In genomic region chr20:33568378-33569289, GRCh38 we compare ENCODE assay signal across 8 cellular contexts.
DNase-seq lines count a peak whose midpoint lies in the region; ATAC-seq lines count a peak whose summit lies in the region.

No MANE protein-coding gene starts in this region.

- no peaks in the 10 kb centered on the region for H3K27me3 Mint-ChIP-seq in naive B cell

- H3K9me3 Mint-ChIP-seq in naive B cell, result no peaks in the 10 kb centered on the region

- DNase-seq in DMS53 (lab: John Stamatoyannopoulos, UW), result peak; percentile 97
- peak; percentile 93 for DNase-seq in NCI-H2029 (lab: John Stamatoyannopoulos, UW)
- peak in 41 of 61 donors; percentile 2 to 70 (median 35) for DNase-seq in caudate nucleus (lab: John Stamatoyannopoulos, UW)
- peak; percentile 27 for DNase-seq in naive B cell

- ATAC-seq in naive B cell (ENCODE audit: low read depth in 2 of 2), result peak; percentile 72 to 82
- no peak for ATAC-seq in HG03159 (IDR thresholded peaks at IDR 0.05; ENCODE audit: unreplicated experiment)
- no peak for ATAC-seq in HG03025 (IDR thresholded peaks at IDR 0.05; ENCODE audit: low FRiP score, unreplicated experiment)
- no peak for ATAC-seq in HG03442 (IDR thresholded peaks at IDR 0.05; ENCODE audit: unreplicated experiment)
- no peak for ATAC-seq in HG02970 (IDR thresholded peaks at IDR 0.05; ENCODE audit: low FRiP score, unreplicated experiment)

- H3K4me3 Mint-ChIP-seq in naive B cell, result peak overlapping the region in 7 of 8 donors; percentile 2 to 84 (median 47)

- H3K27ac Mint-ChIP-seq in naive B cell, result peak overlapping the region in 3 of 6 donors; percentile 24 to 52 (median 48)

- peak overlapping the region; percentile 20 for H3K27ac ChIP-seq in caudate nucleus (ENCODE audit: low read depth, low read length)

- peaks cover 32 to 51% (median 45%) of the 10 kb centered on the region in 3 donors for H3K4me1 Mint-ChIP-seq in naive B cell

- H3K36me3 Mint-ChIP-seq in naive B cell, result no peaks in the 10 kb centered on the region

Comparison
In these comparisons a context has a peak if more than half of its experiments do, and no peak if none do; other contexts are left out.
1. DNase-seq: peak in every context shown above with its lines; median percentile 97 in DMS53; 93 in NCI-H2029; 35 in caudate nucleus; 27 in naive B cell.
2. ATAC-seq: peak in naive B cell (2 of 2); none in HG03159 (single experiment), HG03025 (single experiment), HG03442 (single experiment) and HG02970 (single experiment).